Comparison of ENCODE assay signal across 11 cellular contexts in the genomic region with DNA sequence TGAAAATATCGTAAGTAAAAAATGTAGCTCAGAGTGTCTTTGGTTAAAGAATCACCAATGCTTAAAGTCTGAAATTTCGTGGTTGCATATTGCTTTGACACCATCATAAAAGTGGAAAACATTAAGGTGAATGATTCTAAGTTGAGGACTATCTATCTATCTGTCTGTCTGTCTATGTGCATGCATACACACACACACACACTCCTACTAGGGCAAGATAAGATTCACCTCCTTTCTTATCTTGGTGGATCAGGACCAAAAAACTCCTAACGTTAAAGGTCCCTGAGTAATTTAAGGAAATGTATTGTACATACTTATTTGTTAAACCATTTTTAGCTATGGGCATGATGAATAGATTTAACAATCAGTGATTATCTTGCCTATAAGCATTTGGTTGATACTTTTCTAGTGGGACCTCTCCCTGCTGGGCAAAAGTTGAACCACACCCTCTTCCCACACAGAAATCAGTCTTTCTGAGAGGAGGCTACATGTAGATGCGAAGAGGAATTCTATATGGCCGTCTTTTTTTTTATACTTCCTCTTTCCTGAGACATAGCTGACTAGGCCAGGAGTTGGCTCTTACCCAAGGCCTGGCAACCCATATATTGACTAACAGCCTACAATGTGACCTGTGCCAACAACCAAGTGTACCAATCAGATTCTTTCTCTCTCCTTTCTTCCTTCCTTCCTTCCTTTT. TPM values are rescaled to one million over a fixed set of nuclear protein-coding genes. Genes with fewer than 3 reads are reported as not detected.
DNase-seq lines count a peak whose midpoint lies in the region; ATAC-seq, FAIRE-seq and TF ChIP-seq lines count a peak whose summit lies in the region.
"Had no signal": no experiment of that assay in that cellular context is flagged by ENCODE, and none has a peak within 500 bp of the region (broad histone marks: within the 10 kb centered on the region; RNA-seq: fewer than 3 reads in every experiment).

No MANE protein-coding gene starts in this region.

- H3K9ac ChIP-seq in KMS-11 (no peak overlapping the region), GM12878 (ENCODE audit: control insufficient read depth, insufficient read depth, low read length) (no peak overlapping the region), liver (ENCODE audit: low read depth in 1 of 2, low read length in 2 of 2) (no peak overlapping the region)

- H3K4me2 ChIP-seq in KMS-11 (no peak overlapping the region), GM12878 (ENCODE audit: control insufficient read depth, insufficient read depth) (no peak overlapping the region)

- H3K27ac ChIP-seq in C4-2B, result no peak overlapping the region
- H3K27ac ChIP-seq in KMS-11, result no peak overlapping the region
- no peak overlapping the region for H3K27ac ChIP-seq in GM12878 (ENCODE audit: control insufficient read depth, insufficient read depth)
- H3K27ac ChIP-seq in liver (ENCODE audit: low read depth in 1 of 2, low read length in 2 of 2), result no peak overlapping the region

- H3K27me3 ChIP-seq in KMS-11 (ENCODE audit: insufficient read depth, low read depth) (no peaks in the 10 kb centered on the region), GM12878 (replicated peaks in 1 of 2; ENCODE audit: control insufficient read depth in 2 of 2, insufficient read depth in 2 of 2, low read length in 1 of 2) (no peaks in the 10 kb centered on the region), liver (ENCODE audit: control insufficient read depth in 4 of 4, insufficient read depth in 4 of 4, low read length in 3 of 4) (no peaks in the 10 kb centered on the region)
- H3K27me3 ChIP-seq: heart right ventricle had no signal

- no peaks in the 10 kb centered on the region for H3K36me3 ChIP-seq in KMS-11 (ENCODE audit: insufficient read depth)
- H3K36me3 ChIP-seq in GM12878 (ENCODE audit: control insufficient read depth in 2 of 2, insufficient read depth in 2 of 2, low read length in 1 of 2), result peaks cover 0 to 10% of the 10 kb centered on the region in 2 experiments; a peak in 1 of 4 replicates
- H3K36me3 ChIP-seq in liver (ENCODE audit: control insufficient read depth in 4 of 4, insufficient read depth in 3 of 4, low read depth in 1 of 4, low read length in 3 of 4), result peaks cover 0 to 10% (median 0%) of the 10 kb centered on the region in 4 donors

- ATAC-seq in GM12878 (no peak; the same call in 2 of the 3 replicates), GM18907 (IDR thresholded peaks at IDR 0.05; ENCODE audit: unreplicated experiment) (no peak), HG02981 (IDR thresholded peaks at IDR 0.05; ENCODE audit: unreplicated experiment) (no peak)
- ATAC-seq: activated CD4-positive, alpha-beta T cell treated with anti-CD3 and anti-CD28 coated beads for 36 hours had no signal

- no peak for TF ChIP-seq POLR2A in GM12878 (IDR thresholded peaks at IDR 0.05; ENCODE audit: low read depth, low read length)

- TF ChIP-seq EP300 in GM12878 (IDR thresholded peaks at IDR 0.05; ENCODE audit: borderline replicate concordance in 1 of 2, control insufficient read depth in 1 of 2, low read depth in 2 of 2, low read length in 2 of 2), result no peak

- SMC1A ChIA-PET in GM12878 (lab: Charles Lee; ENCODE audit: uncharacterized antibody, unreplicated experiment), result interaction anchor here (1.3 to 2.6 kb wide), 2 partner anchors 12 to 19 kb away, joined by 3 to 10 read pairs; partner anchors contain the start of gene TMBIM4

- TF ChIP-seq CTCF in C4-2B (conservative IDR thresholded peaks at IDR 0.05) (peak; percentile 19; the same call in 1 of the 2 replicates), KMS-11 (conservative IDR thresholded peaks at IDR 0.05; ENCODE audit: low read depth, low read length) (0 out of 2 replicates have a peak, but pooled peaks have one; percentile 44), GM12878 (IDR thresholded peaks at IDR 0.05 in 2 of 3, conservative IDR thresholded peaks at IDR 0.05 in 1 of 3; ENCODE audit: control insufficient read depth in 2 of 3, extremely low read depth in 1 of 3, insufficient read depth in 1 of 3, low read depth in 3 of 3, low read length in 3 of 3) (peak in 2 of 3 experiments; percentile 14 to 26; a peak in 2 of 6 replicates), liver (IDR thresholded peaks at IDR 0.05; ENCODE audit: low read depth, low read length, missing input control) (peak; percentile 6)

- POLR2A ChIA-PET in GM12878 (lab: Charles Lee), result no interaction called here

- TF ChIP-seq RAD21 in GM12878 (IDR thresholded peaks at IDR 0.05; ENCODE audit: insufficient read depth, low read depth, low read length), result no peak
- TF ChIP-seq RAD21 in liver (IDR thresholded peaks at IDR 0.05), result no peak

- H3K4me1 ChIP-seq in KMS-11 (ENCODE audit: low read depth, poor library complexity, severe bottlenecking), result peaks cover 2% of the 10 kb centered on the region
- H3K4me1 ChIP-seq in GM12878 (ENCODE audit: control insufficient read depth, insufficient read depth, low read length), result no peaks in the 10 kb centered on the region
- H3K4me1 ChIP-seq in liver (ENCODE audit: control insufficient read depth in 4 of 4, insufficient read depth in 4 of 4, low read length in 3 of 4), result peaks cover 0 to 5% (median 0%) of the 10 kb centered on the region in 4 donors

- no peaks in the 10 kb centered on the region for H3K79me2 ChIP-seq in KMS-11 (ENCODE audit: insufficient read depth, low read depth)
- no peaks in the 10 kb centered on the region for H3K79me2 ChIP-seq in GM12878 (ENCODE audit: control insufficient read depth, insufficient read depth, low read length)

- RAD21 ChIA-PET in GM12878 (lab: Charles Lee; ENCODE audit: unreplicated experiment), result no interaction called here

- FAIRE-seq in GM12878 (lab: Jason Lieb, UNC), result no peak

- 62% methylated on average over 5 of the region's 5 CpGs for WGBS in GM12878 (ENCODE audit: insufficient coverage, insufficient replicate concordance, low lambda C conversion rate, missing lambda C conversion rate)
- 79% methylated on average over 5 of the region's 5 CpGs for WGBS in liver

- intact Hi-C loops in GM12878 (cut with micrococcal nuclease; ENCODE audit: unreplicated experiment), result loop anchor here (5.0 kb wide), 1 partner anchor 82 kb away; no protein-coding TSS in a partner anchor

- no peak overlapping the region for H2AFZ ChIP-seq in KMS-11 (ENCODE audit: low read depth)
- no peak overlapping the region for H2AFZ ChIP-seq in GM12878 (ENCODE audit: control insufficient read depth, low read depth, low read length)

- H3K4me3 ChIP-seq in KMS-11 (IDR thresholded peaks at IDR 0.05; ENCODE audit: insufficient read depth, low read depth, low read length) (no peak overlapping the region), GM12878 (no peak overlapping the region), liver (ENCODE audit: low read depth in 1 of 3, low read length in 3 of 3) (no peak overlapping the region)
- H3K4me3 ChIP-seq: heart right ventricle had no signal

- CTCF ChIA-PET in GM12878 (lab: Yijun Ruan, JAX), result no interaction called here

- no peaks in the 10 kb centered on the region for H3K9me3 ChIP-seq in GM12878 (replicated peaks; ENCODE audit: control insufficient read depth, insufficient read depth, low read length)
- H3K9me3 ChIP-seq in liver (ENCODE audit: control insufficient read depth in 4 of 4, low read length in 3 of 4), result no peaks in the 10 kb centered on the region
- H3K9me3 ChIP-seq: heart right ventricle had no signal

- in situ Hi-C loops in GM12878 (cut with MboI), result no loop called here

- DNase-seq in GM12878 (ENCODE audit: low read depth, low spot score) (no peak), NCI-H128 (lab: John Stamatoyannopoulos, UW; ENCODE audit: unreplicated experiment) (no peak), NCI-H2227 treated with DMSO at 0.1 percent for 48 hours (lab: John Stamatoyannopoulos, UW) (no peak)
- DNase-seq: activated CD4-positive, alpha-beta T cell treated with anti-CD3 and anti-CD28 coated beads for 36 hours; amygdala; heart right ventricle had no signal

- no TSS peak for BruUV-seq in GM12878 (replicated peaks; lab: Mats Ljungman, UMichigan)

- H4K20me1 ChIP-seq in KMS-11 (ENCODE audit: insufficient read depth) (no peaks in the 10 kb centered on the region), GM12878 (ENCODE audit: control insufficient read depth, insufficient read depth) (no peaks in the 10 kb centered on the region)

RNA-seq across cellular contexts. Expression of gene LLPH, which starts 19.3 kb away (rescaled TPM):
- 7.6 and 8.9 TPM in 2 replicates for total RNA-seq in GM12878 (2013; cell fraction: nucleolus; rRNA removed)
- total RNA-seq in GM12878 (2014; rRNA removed) (15.2 and 18.1 TPM in 2 replicates), GM12878 (2014; rRNA removed; fragmentation: Illumina TruSeq; extraction: Trizol) (55.7 and 60.6 TPM in 2 replicates), GM12878 (2021) (26.5 and 29.3 TPM in 2 replicates), liver (1 to 10 TPM; 2.6 to 3.0 TPM)
- 24.3 TPM for polyA plus RNA-seq in GM12878 (2011; ENCODE audit: low read depth)
- polyA plus RNA-seq in GM12878 (2011; rRNA removed) (24.7 and 47.0 TPM in 2 replicates), GM12878 (2014; fragmentation: Illumina TruSeq; extraction: Trizol) (80.2 and 102 TPM in 2 replicates), GM12878 (2014; fragmentation: Nextera tagmentation; extraction: Ambion mirVana) (100 to 1,000 TPM in 1 of 2 experiments, 10 to 100 TPM in 1; 96.1 to 107 TPM), GM12878 (2014; rRNA removed) (27.6 and 31.1 TPM in 2 replicates), GM12878 (2016; fragmentation: Nextera tagmentation; extraction: Ambion mirVana) (10 to 100 TPM; 82.5 to 83.4 TPM), liver (10 to 100 TPM; 10.1 to 18.1 TPM)
- polyA plus RNA-seq in GM12878 (2011; cell fraction: cytosol; rRNA removed), result 4.5 and 4.6 TPM in 2 replicates
- polyA plus RNA-seq in GM12878 (2011; cell fraction: nucleus; rRNA removed), result 2.8 and 5.9 TPM in 2 replicates
- 31.6 and 47.3 TPM in 2 replicates for polyA plus RNA-seq in GM12878 (2012)
- 1.8 and 2.4 TPM in 2 replicates for polyA minus RNA-seq in GM12878 (2011; rRNA and poly(A)+ RNA removed)
- 1.4 and 1.9 TPM in 2 replicates for polyA minus RNA-seq in GM12878 (2011; cell fraction: cytosol; rRNA and poly(A)+ RNA removed)
- polyA minus RNA-seq in GM12878 (2011; cell fraction: nucleus; rRNA and poly(A)+ RNA removed), result 2.9 and 4.2 TPM in 2 replicates

RNA-seq across cellular contexts. Expression of gene TMBIM4, which starts 19.9 kb away (rescaled TPM):
- total RNA-seq in GM12878 (2013; cell fraction: nucleolus; rRNA removed), result 72.9 and 76.6 TPM in 2 replicates
- total RNA-seq in GM12878 (2014; rRNA removed) (38.8 and 54.2 TPM in 2 replicates), GM12878 (2014; rRNA removed; fragmentation: Illumina TruSeq; extraction: Trizol) (45.8 and 49.8 TPM in 2 replicates), GM12878 (2021) (37.8 and 52.1 TPM in 2 replicates), liver (10 to 100 TPM; 58.6 to 63.1 TPM)
- 12.9 TPM for polyA plus RNA-seq in GM12878 (2011; ENCODE audit: low read depth)
- polyA plus RNA-seq in GM12878 (2011; rRNA removed) (105 and 129 TPM in 2 replicates), GM12878 (2014; fragmentation: Illumina TruSeq; extraction: Trizol) (39.0 and 60.8 TPM in 2 replicates), GM12878 (2014; fragmentation: Nextera tagmentation; extraction: Ambion mirVana) (100 to 1,000 TPM; 261 to 341 TPM), GM12878 (2014; rRNA removed) (55.0 and 56.4 TPM in 2 replicates), GM12878 (2016; fragmentation: Nextera tagmentation; extraction: Ambion mirVana) (100 to 1,000 TPM; 175 to 176 TPM), liver (100 to 1,000 TPM; 140 to 154 TPM)
- 64.1 and 116 TPM in 2 replicates for polyA plus RNA-seq in GM12878 (2011; cell fraction: cytosol; rRNA removed)
- polyA plus RNA-seq in GM12878 (2011; cell fraction: nucleus; rRNA removed), result 33.5 and 63.2 TPM in 2 replicates
- 53.6 and 58.1 TPM in 2 replicates for polyA plus RNA-seq in GM12878 (2012)
- 22.7 and 31.3 TPM in 2 replicates for polyA minus RNA-seq in GM12878 (2011; rRNA and poly(A)+ RNA removed)
- 19.1 and 32.4 TPM in 2 replicates for polyA minus RNA-seq in GM12878 (2011; cell fraction: cytosol; rRNA and poly(A)+ RNA removed)
- polyA minus RNA-seq in GM12878 (2011; cell fraction: nucleus; rRNA and poly(A)+ RNA removed), result 9.3 and 38.6 TPM in 2 replicates

RNA-seq across cellular contexts. Expression of gene IRAK3, which starts 39.2 kb away (rescaled TPM):
- 42.7 and 43.6 TPM in 2 replicates for total RNA-seq in GM12878 (2013; cell fraction: nucleolus; rRNA removed)
- total RNA-seq in GM12878 (2014; rRNA removed) (5.3 and 5.9 TPM in 2 replicates), GM12878 (2014; rRNA removed; fragmentation: Illumina TruSeq; extraction: Trizol) (7.6 and 7.7 TPM in 2 replicates), GM12878 (2021) (8.5 and 8.7 TPM in 2 replicates), liver (1 to 10 TPM; 5.6 to 8.6 TPM)
- 1.7 TPM for polyA plus RNA-seq in GM12878 (2011; ENCODE audit: low read depth)
- polyA plus RNA-seq in GM12878 (2011; rRNA removed) (14.1 and 20.6 TPM in 2 replicates), GM12878 (2014; fragmentation: Illumina TruSeq; extraction: Trizol) (7.7 and 11.4 TPM in 2 replicates), GM12878 (2014; fragmentation: Nextera tagmentation; extraction: Ambion mirVana) (1 to 10 TPM; 1.4 to 1.5 TPM), GM12878 (2014; rRNA removed) (4.8 and 5.6 TPM in 2 replicates), GM12878 (2016; fragmentation: Nextera tagmentation; extraction: Ambion mirVana) (1 to 10 TPM; 4.0 to 4.2 TPM), liver (1 to 10 TPM; 1.1 to 1.3 TPM)
- polyA plus RNA-seq in GM12878 (2011; cell fraction: cytosol; rRNA removed), result 5.2 and 6.0 TPM in 2 replicates
- polyA plus RNA-seq in GM12878 (2011; cell fraction: nucleus; rRNA removed), result 14.9 and 15.3 TPM in 2 replicates
- 2.1 and 2.7 TPM in 2 replicates for polyA plus RNA-seq in GM12878 (2012)
- polyA minus RNA-seq in GM12878 (2011; rRNA and poly(A)+ RNA removed), result 12.9 and 17.6 TPM in 2 replicates
- 4.0 and 5.7 TPM in 2 replicates for polyA minus RNA-seq in GM12878 (2011; cell fraction: cytosol; rRNA and poly(A)+ RNA removed)
- polyA minus RNA-seq in GM12878 (2011; cell fraction: nucleus; rRNA and poly(A)+ RNA removed), result 10.5 and 13.1 TPM in 2 replicates
